Comparison of ENCODE assay signal across 8 cellular contexts in the genomic region with DNA sequence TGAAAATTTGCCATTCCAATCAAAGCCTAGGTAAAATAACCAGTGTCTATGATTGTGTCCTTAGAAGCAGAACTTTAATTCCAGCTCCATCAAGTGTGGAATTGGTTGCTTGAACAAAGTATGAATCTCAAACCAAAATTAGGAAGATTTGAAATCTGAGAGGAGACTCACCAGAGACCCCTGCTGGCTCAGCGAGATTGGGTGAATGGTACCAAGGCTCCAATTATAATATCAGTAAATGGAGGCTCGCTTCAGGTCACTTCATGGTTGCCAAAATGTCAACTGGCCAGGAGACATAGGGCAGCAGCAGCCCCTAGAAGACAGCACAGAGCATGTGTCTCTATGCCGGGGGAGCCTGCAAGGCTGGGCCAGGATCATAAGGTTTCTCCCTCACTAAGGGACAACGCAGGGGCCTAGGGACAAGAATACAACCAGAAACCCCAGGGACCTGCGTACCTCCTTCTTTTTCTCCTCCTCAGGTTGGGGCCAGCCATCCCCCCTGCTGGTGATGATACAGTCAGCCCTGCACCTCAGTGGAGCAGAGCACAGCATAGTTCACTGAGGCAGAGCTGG. TPM values are rescaled to one million over a fixed set of nuclear protein-coding genes. Genes with fewer than 3 reads are reported as not detected.
DNase-seq lines count a peak whose midpoint lies in the region; ATAC-seq lines count a peak whose summit lies in the region.

No MANE protein-coding gene starts in this region.

- peak overlapping the region; percentile 69 to 71 for H3K27ac Mint-ChIP-seq in T-cell
- peak overlapping the region; percentile 25 to 80 for H3K27ac Mint-ChIP-seq in effector memory CD8-positive, alpha-beta T cell

- DNase-seq in NCI-H82 (lab: John Stamatoyannopoulos, UW) = peak; percentile 10
- DNase-seq in NCI-H82 treated with DMSO at 0.1 percent for 48 hours (lab: John Stamatoyannopoulos, UW; ENCODE audit: unreplicated experiment) = no peak
- DNase-seq in T-cell = peak in 33 of 34 experiments; percentile 17 to 69 (median 48)
- DNase-seq in effector memory CD8-positive, alpha-beta T cell = peak; percentile 30 to 55 (median 38)
- DNase-seq in stimulated activated CD4-positive, alpha-beta T cell treated with anti-CD3 and anti-CD28 coated beads, Interleukin-4, amount 100 ng/mL, for 1 hour = peak; percentile 46
- no peak for DNase-seq in posterior vena cava (ENCODE audit: low spot score)
- DNase-seq in NCI-H526 treated with DMSO at 0.1 percent for 48 hours (lab: John Stamatoyannopoulos, UW) = no peak

- H3K4me1 Mint-ChIP-seq in T-cell = peaks cover 23 to 36% (median 30%) of the 10 kb centered on the region in 3 donors
- peaks cover 14 to 18% of the 10 kb centered on the region in 2 donors for H3K4me1 Mint-ChIP-seq in effector memory CD8-positive, alpha-beta T cell (ENCODE audit: low read depth in 2 of 2)

- H3K9me3 Mint-ChIP-seq in T-cell = no peaks in the 10 kb centered on the region
- no peaks in the 10 kb centered on the region for H3K9me3 Mint-ChIP-seq in effector memory CD8-positive, alpha-beta T cell

- H3K27me3 Mint-ChIP-seq in T-cell = no peaks in the 10 kb centered on the region
- no peaks in the 10 kb centered on the region for H3K27me3 Mint-ChIP-seq in effector memory CD8-positive, alpha-beta T cell

- no peak overlapping the region for H3K4me3 Mint-ChIP-seq in T-cell
- no peak overlapping the region for H3K4me3 Mint-ChIP-seq in effector memory CD8-positive, alpha-beta T cell

- intact Hi-C loops in posterior vena cava (cut with DNase I) = no loop called here

- peaks cover 22% of the 10 kb centered on the region for H3K36me3 Mint-ChIP-seq in T-cell
- peaks cover 51% of the 10 kb centered on the region for H3K36me3 Mint-ChIP-seq in effector memory CD8-positive, alpha-beta T cell (ENCODE audit: insufficient read depth)

- POLR2A ChIA-PET in T-cell (lab: Charles Lee) = no interaction called here

- ATAC-seq in T-cell (replicated peaks in 1 of 4) (peak in 3 of 4 experiments; percentile 70 to 77 (median 75)), GM21737 (IDR thresholded peaks at IDR 0.05; ENCODE audit: unreplicated experiment) (no peak)
- ATAC-seq in effector memory CD8-positive, alpha-beta T cell (replicated peaks) = peak; percentile 55

- CTCF ChIA-PET in T-cell (lab: Charles Lee) = interaction anchor here (0.6 to 3.7 kb wide), 6 partner anchors 10 to 257 kb away, joined by 3 to 71 read pairs (median 6); no protein-coding TSS in a partner anchor

RNA-seq across cellular contexts. Expression of a gene that starts 14.0 kb away (rescaled TPM):
- total RNA-seq in T-cell (10 to 100 TPM; 24.3 to 29.7 (median 28.2) TPM), posterior vena cava (1 to 10 TPM; 4.4 to 5.3 TPM)

Comparison
In these comparisons a context has a peak if more than half of its experiments do, and no peak if none do; other contexts are left out.
1. DNase-seq: peak in NCI-H82 (single experiment), T-cell (33 of 34), effector memory CD8-positive, alpha-beta T cell (3 of 3) and stimulated activated CD4-positive, alpha-beta T cell treated with anti-CD3 and anti-CD28 coated beads, Interleukin-4, amount 100 ng/mL, for 1 hour (single experiment); none in NCI-H82 treated with DMSO at 0.1 percent for 48 hours (single experiment), posterior vena cava (single experiment) and NCI-H526 treated with DMSO at 0.1 percent for 48 hours (single experiment).
2. RNA of a gene that starts 14.0 kb away (total RNA-seq): 24.3 to 29.7 TPM in T-cell; 4.4 to 5.3 TPM in posterior vena cava; every median in the first group is over 4 times any median in the second.